1 cellular context compared by ENCODE assay signal in genomic region chr19:41344162-41344561, GRCh38.
A peak's percentile ranks its signal among the peaks of the same experiment; 100 is the strongest.
TF ChIP-seq lines count a peak whose summit lies in the region.

No MANE protein-coding gene starts in this region.

TF ChIP-seq in K562, 482 proteins besides CTCF, POLR2A, EP300 and RAD21:
- TF ChIP-seq TAF9B (IDR thresholded peaks at IDR 0.05; ENCODE audit: partially characterized antibody) (no peak), DPF2 (IDR thresholded peaks at IDR 0.05) (no peak), JUND (IDR thresholded peaks at IDR 0.05; ENCODE audit: borderline replicate concordance, low read depth, low read length) (no peak), JUND (tag; IDR thresholded peaks at IDR 0.05; ENCODE audit: borderline replicate concordance, low read depth, low read length) (no peak), ZNF134 (CRISPR knock-in tag; conservative IDR thresholded peaks at IDR 0.05) (no peak), ZFP36 (IDR thresholded peaks at IDR 0.05; ENCODE audit: low read depth, low read length, partially characterized antibody) (peak; percentile 92), IRF9 (tag; IDR thresholded peaks at IDR 0.05) (no peak), GATAD2A (IDR thresholded peaks at IDR 0.05) (no peak), ZNF699 (CRISPR knock-in tag; IDR thresholded peaks at IDR 0.05; ENCODE audit: insufficient replicate concordance) (no peak), ZNF592 (IDR thresholded peaks at IDR 0.05) (no peak)
